14 cellular contexts compared by ENCODE assay signal in the genomic region with DNA sequence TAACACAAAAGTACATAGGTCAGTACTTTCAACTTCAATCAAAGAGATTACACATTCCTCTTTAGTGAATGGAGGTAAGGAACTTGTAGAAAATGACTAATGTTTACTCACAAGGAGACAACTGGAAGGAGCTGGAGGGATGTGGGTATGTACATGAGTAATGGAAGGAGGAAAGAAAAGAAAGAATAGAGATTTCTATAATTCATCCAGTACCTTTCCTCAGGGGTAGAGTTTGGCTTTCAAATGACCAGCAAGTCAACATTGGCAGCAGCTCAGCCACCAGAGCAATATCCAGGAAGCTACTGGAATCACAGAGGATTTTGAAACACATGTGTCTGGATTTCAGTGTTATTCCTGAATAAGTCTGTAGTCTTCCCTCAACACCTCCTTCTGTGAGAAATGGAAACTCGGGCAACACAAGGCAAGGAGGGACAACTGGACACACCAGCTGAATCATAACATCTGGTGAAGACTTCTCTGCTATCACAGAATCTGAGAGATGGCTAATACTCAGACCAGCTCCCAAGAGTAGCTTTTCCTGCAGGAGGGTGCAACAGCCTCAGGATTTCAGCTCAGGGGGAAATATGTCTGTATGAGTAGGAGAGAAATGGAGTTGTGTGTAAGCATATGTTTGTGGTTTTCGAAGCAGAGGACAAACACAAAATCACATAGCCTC.
DNase-seq lines count a peak whose midpoint lies in the region; ATAC-seq, FAIRE-seq and TF ChIP-seq lines count a peak whose summit lies in the region.
"Had no signal": no experiment of that assay in that cellular context is flagged by ENCODE, and none has a peak within 500 bp of the region (broad histone marks: within the 10 kb centered on the region; RNA-seq: fewer than 3 reads in every experiment).

No MANE protein-coding gene starts in this region.

- H4K5ac ChIP-seq in H9 (ENCODE audit: insufficient read length, low read depth, low read length), result no peak overlapping the region

- H3K23me2 ChIP-seq in H9 (ENCODE audit: insufficient read length, low read depth, low read length, poor library complexity, severe bottlenecking), result no peaks in the 10 kb centered on the region

- H3K36me3 ChIP-seq in liver (ENCODE audit: control insufficient read depth in 4 of 4, insufficient read depth in 3 of 4, low read depth in 1 of 4, low read length in 3 of 4) (no peaks in the 10 kb centered on the region), HepG2 (replicated peaks in 1 of 2; ENCODE audit: control insufficient read depth in 1 of 2, insufficient read depth in 2 of 2, low read length in 2 of 2) (no peaks in the 10 kb centered on the region)

- H3K4me3 Mint-ChIP-seq in activated T-cell treated with anti-CD3 and anti-CD28 coated beads, Interleukin-2, amount 50 U/mL, for 4 hours, result no peak overlapping the region
- no peak overlapping the region for H3K4me3 Mint-ChIP-seq in H9
- H3K4me3 Mint-ChIP-seq: activated CD4-positive, alpha-beta T cell treated with anti-CD3 and anti-CD28 coated beads, Interleukin-2, amount 10 ng/mL, durations not matched to agents 7 days and 5 days; activated naive CD4-positive, alpha-beta T cell treated with anti-CD3 and anti-CD28 coated beads for 36 hours; immature natural killer cell; stimulated activated naive CD8-positive, alpha-beta T cell treated with anti-CD3 and anti-CD28 coated beads, Interleukin-15, Interleukin-2, amounts not matched to agents 100 ng/mL and 50 ng/mL, for 24 hours had no signal

- no peak overlapping the region for H3K56ac ChIP-seq in H9 (ENCODE audit: insufficient read length, low read depth, low read length)

- TF ChIP-seq RAD21 in liver (IDR thresholded peaks at IDR 0.05), result peak; percentile 13 to 19
- no peak for TF ChIP-seq RAD21 in HepG2 (CRISPR knock-in tag; IDR thresholded peaks at IDR 0.05)

- no peak overlapping the region for H4K8ac ChIP-seq in H9 (replicated peaks; ENCODE audit: insufficient read length, low read depth, low read length)

- ATAC-seq in HepG2, result no peak
- no peak for ATAC-seq in activated T-cell treated with anti-CD3 and anti-CD28 coated beads, Interleukin-2, amount 50 U/mL, for 4 hours

- H3K9me3 Mint-ChIP-seq in activated T-cell treated with anti-CD3 and anti-CD28 coated beads, Interleukin-2, amount 50 U/mL, for 4 hours, result no peaks in the 10 kb centered on the region
- H3K9me3 Mint-ChIP-seq in H9, result no peaks in the 10 kb centered on the region
- H3K9me3 Mint-ChIP-seq: activated naive CD4-positive, alpha-beta T cell treated with anti-CD3 and anti-CD28 coated beads for 36 hours; immature natural killer cell; stimulated activated naive CD8-positive, alpha-beta T cell treated with anti-CD3 and anti-CD28 coated beads, Interleukin-15, Interleukin-2, amounts not matched to agents 100 ng/mL and 50 ng/mL, for 24 hours had no signal

- no peaks in the 10 kb centered on the region for H3K4me1 ChIP-seq in liver (ENCODE audit: control insufficient read depth in 4 of 4, insufficient read depth in 4 of 4, low read length in 3 of 4)
- H3K4me1 ChIP-seq in HepG2 (ENCODE audit: insufficient read depth, low read length), result no peaks in the 10 kb centered on the region
- no peaks in the 10 kb centered on the region for H3K4me1 ChIP-seq in H9 (ENCODE audit: insufficient read depth, low read length)

- peak overlapping the region in 1 of 3 experiments; percentile 35; a peak in 1 of 7 replicates for H3K27ac Mint-ChIP-seq in H9
- H3K27ac Mint-ChIP-seq: activated CD4-positive, alpha-beta T cell treated with anti-CD3 and anti-CD28 coated beads, Interleukin-2, amount 10 ng/mL, durations not matched to agents 7 days and 5 days; activated naive CD4-positive, alpha-beta T cell treated with anti-CD3 and anti-CD28 coated beads for 36 hours; immature natural killer cell; stimulated activated naive CD8-positive, alpha-beta T cell treated with anti-CD3 and anti-CD28 coated beads, Interleukin-15, Interleukin-2, amounts not matched to agents 100 ng/mL and 50 ng/mL, for 24 hours had no signal

- no peak overlapping the region for H2BK20ac ChIP-seq in H9 (ENCODE audit: low read depth, low read length, poor library complexity, severe bottlenecking)

- H3K27ac ChIP-seq in liver (ENCODE audit: low read depth in 1 of 2, low read length in 2 of 2) (no peak overlapping the region), HepG2 (ENCODE audit: extremely low read length, insufficient read depth, low read length) (no peak overlapping the region), H9 (ENCODE audit: insufficient read length, low read depth, low read length) (no peak overlapping the region)

- H3K27me3 Mint-ChIP-seq in activated T-cell treated with anti-CD3 and anti-CD28 coated beads, Interleukin-2, amount 50 U/mL, for 4 hours (ENCODE audit: low read depth), result no peaks in the 10 kb centered on the region
- H3K27me3 Mint-ChIP-seq in H9 (ENCODE audit: low read depth), result no peaks in the 10 kb centered on the region
- H3K27me3 Mint-ChIP-seq: activated CD4-positive, alpha-beta T cell treated with anti-CD3 and anti-CD28 coated beads, Interleukin-2, amount 10 ng/mL, durations not matched to agents 7 days and 5 days had no signal

- TF ChIP-seq CTCF in liver (IDR thresholded peaks at IDR 0.05; ENCODE audit: low read depth, low read length, missing input control) (no peak), HepG2 (CRISPR knock-in tag; IDR thresholded peaks at IDR 0.05) (no peak), H9 (conservative IDR thresholded peaks at IDR 0.05) (no peak)

- POLR2A ChIA-PET in HepG2 (lab: Yijun Ruan, JAX), result no interaction called here

- in situ Hi-C loops in HepG2 (cut with HindIII; ENCODE audit: extremely low pct_ligation_motif_present, low pct_unique_long_range_greater_than_20kb), result no loop called here

- H3K18ac ChIP-seq in H9 (ENCODE audit: insufficient read length, low read depth, low read length), result no peak overlapping the region

- no TSS peak for BruUV-seq in HepG2 (replicated peaks; lab: Mats Ljungman, UMichigan)

- H2BK120ac ChIP-seq in H9 (ENCODE audit: low read depth, low read length, poor library complexity, severe bottlenecking), result no peak overlapping the region

- H3K4ac ChIP-seq in H9 (ENCODE audit: low read depth, low read length), result no peak overlapping the region

- H3K14ac ChIP-seq in H9 (ENCODE audit: insufficient read depth, low read length), result no peak overlapping the region

- H2BK5ac ChIP-seq in H9 (ENCODE audit: insufficient read length, low read length), result no peak overlapping the region

- no peaks in the 10 kb centered on the region for H3K36me3 Mint-ChIP-seq in activated T-cell treated with anti-CD3 and anti-CD28 coated beads, Interleukin-2, amount 50 U/mL, for 4 hours (ENCODE audit: insufficient read depth)
- no peaks in the 10 kb centered on the region for H3K36me3 Mint-ChIP-seq in H9 (ENCODE audit: insufficient read depth in 1 of 3, low read depth in 3 of 3)
- H3K36me3 Mint-ChIP-seq: immature natural killer cell had no signal

- 86% methylated on average over 2 of the region's 2 CpGs for WGBS in liver
- WGBS in HepG2 (ENCODE audit: low lambda C conversion rate), result 3% methylated on average over 2 of the region's 2 CpGs
- WGBS in H9 (ENCODE audit: extremely low coverage, insufficient read length, low lambda C conversion rate), result no CpG with 5 or more reads among the region's 2 CpGs

- no peak for FAIRE-seq in HepG2 (lab: Jason Lieb, UNC)

- H3K4me2 ChIP-seq in HepG2 (ENCODE audit: low read depth, low read length), result no peak overlapping the region
- no peak overlapping the region for H3K4me2 ChIP-seq in H9 (ENCODE audit: insufficient read depth, insufficient read length, low read length)

- H4K91ac ChIP-seq in H9 (ENCODE audit: insufficient read length, low read depth, low read length), result no peak overlapping the region

- no peaks in the 10 kb centered on the region for H3K27me3 ChIP-seq in liver (ENCODE audit: control insufficient read depth in 4 of 4, insufficient read depth in 4 of 4, low read length in 3 of 4)
- H3K27me3 ChIP-seq in HepG2 (ENCODE audit: control insufficient read depth in 1 of 2, insufficient read depth in 2 of 2, low read length in 2 of 2), result no peaks in the 10 kb centered on the region
- H3K27me3 ChIP-seq in H9 (ENCODE audit: insufficient read depth, low read length), result no peaks in the 10 kb centered on the region

- TF ChIP-seq EP300 in HepG2 (IDR thresholded peaks at IDR 0.05; ENCODE audit: low read depth in 2 of 2, low read length in 2 of 2), result no peak
- no peak for TF ChIP-seq EP300 in HepG2 (CRISPR knock-in tag; IDR thresholded peaks at IDR 0.05; ENCODE audit: borderline replicate concordance)

- no peak overlapping the region for H2BK15ac ChIP-seq in H9 (ENCODE audit: low read depth, low read length)

- H2BK12ac ChIP-seq in H9 (ENCODE audit: insufficient read length, low read depth, low read length), result no peak overlapping the region

- no peak overlapping the region for H2AFZ ChIP-seq in HepG2 (ENCODE audit: low read length)
- no peak overlapping the region for H2AFZ ChIP-seq in H9 (ENCODE audit: low read length)

- intact Hi-C loops in HepG2 (cut with micrococcal nuclease; ENCODE audit: unreplicated experiment), result no loop called here

- H3K4me3 ChIP-seq in liver (ENCODE audit: low read depth in 1 of 3, low read length in 3 of 3) (no peak overlapping the region), HepG2 (replicated peaks in 1 of 3; ENCODE audit: insufficient read depth in 1 of 3, low read depth in 2 of 3, low read length in 3 of 3) (no peak overlapping the region)

- no peak for DNase-seq in HepG2 (ENCODE audit: low spot score)
- DNase-seq in brain pericyte (ENCODE audit: low read depth, low spot score), result peak; percentile 30
- DNase-seq in hepatic stellate cell (ENCODE audit: low spot score), result peak; percentile 2
- no peak for DNase-seq in activated T-cell treated with anti-CD3 and anti-CD28 coated beads, Interleukin-2, amount 50 U/mL, for 4 hours
- no peak for DNase-seq in H9
- DNase-seq in NCI-H1436 (lab: John Stamatoyannopoulos, UW), result no peak
- no peak for DNase-seq in retina
- DNase-seq: activated CD4-positive, alpha-beta T cell treated with anti-CD3 and anti-CD28 coated beads, Interleukin-2, amount 10 ng/mL, durations not matched to agents 7 days and 5 days; activated naive CD4-positive, alpha-beta T cell treated with anti-CD3 and anti-CD28 coated beads for 36 hours; immature natural killer cell; NCI-H2029; stimulated activated CD4-positive, alpha-beta T cell treated with anti-CD3 and anti-CD28 coated beads, Interleukin-4, amount 100 ng/mL, for 1 hour had no signal

- no peaks in the 10 kb centered on the region for H4K20me1 ChIP-seq in HepG2 (ENCODE audit: insufficient read depth, low read length)
- H4K20me1 ChIP-seq in H9 (ENCODE audit: control insufficient read depth, insufficient read depth, insufficient read length), result no peaks in the 10 kb centered on the region

- CTCF ChIA-PET in HepG2 (lab: Yijun Ruan, JAX; ENCODE audit: low intra/inter-chr PET ratio, low total read pairs), result no interaction called here

- no peaks in the 10 kb centered on the region for H3K79me2 ChIP-seq in HepG2 (ENCODE audit: insufficient read depth, low read length)
- no peaks in the 10 kb centered on the region for H3K79me2 ChIP-seq in H9 (ENCODE audit: insufficient read depth, low read length)

- no peak overlapping the region for H2AK5ac ChIP-seq in H9 (ENCODE audit: insufficient read length, low read length)

- no peak overlapping the region for H3K23ac ChIP-seq in H9 (ENCODE audit: insufficient read length, low read depth, low read length)

- H3K79me1 ChIP-seq in H9 (ENCODE audit: insufficient read depth, low read depth, low read length, poor library complexity, severe bottlenecking), result no peaks in the 10 kb centered on the region

- no peaks in the 10 kb centered on the region for H3K4me1 Mint-ChIP-seq in activated T-cell treated with anti-CD3 and anti-CD28 coated beads, Interleukin-2, amount 50 U/mL, for 4 hours (ENCODE audit: low read depth)
- no peaks in the 10 kb centered on the region for H3K4me1 Mint-ChIP-seq in H9
- H3K4me1 Mint-ChIP-seq: activated CD4-positive, alpha-beta T cell treated with anti-CD3 and anti-CD28 coated beads, Interleukin-2, amount 10 ng/mL, durations not matched to agents 7 days and 5 days; immature natural killer cell had no signal

- H3T11ph ChIP-seq in H9 (ENCODE audit: low read length), result no peak overlapping the region

- no peak overlapping the region for H3K9ac ChIP-seq in liver (ENCODE audit: low read depth in 1 of 2, low read length in 2 of 2)
- no peak overlapping the region for H3K9ac ChIP-seq in HepG2 (ENCODE audit: insufficient read depth, low read depth, low read length)
- H3K9ac ChIP-seq in H9 (ENCODE audit: extremely low read depth, insufficient read length, low read length), result no peak overlapping the region

- H3K9me3 ChIP-seq in liver (ENCODE audit: control insufficient read depth in 4 of 4, low read length in 3 of 4), result no peaks in the 10 kb centered on the region
- H3K9me3 ChIP-seq in HepG2 (ENCODE audit: low read length), result no peaks in the 10 kb centered on the region
- no peaks in the 10 kb centered on the region for H3K9me3 ChIP-seq in H9 (ENCODE audit: control insufficient read depth, low read depth, low read length)

- TF ChIP-seq POLR2A in HepG2 (IDR thresholded peaks at IDR 0.05; ENCODE audit: insufficient read depth in 1 of 2, low read depth in 2 of 2, low read length in 2 of 2), result no peak

Comparison
In these comparisons a context has a peak if more than half of its experiments do, and no peak if none do; other contexts are left out.
1. DNase-seq: peak in brain pericyte (single experiment) and hepatic stellate cell (single experiment); none in HepG2 (single experiment), activated T-cell treated with anti-CD3 and anti-CD28 coated beads, Interleukin-2, amount 50 U/mL, for 4 hours (single experiment), H9 (single experiment), NCI-H1436 (single experiment) and retina (single experiment).